In the genomic region with DNA sequence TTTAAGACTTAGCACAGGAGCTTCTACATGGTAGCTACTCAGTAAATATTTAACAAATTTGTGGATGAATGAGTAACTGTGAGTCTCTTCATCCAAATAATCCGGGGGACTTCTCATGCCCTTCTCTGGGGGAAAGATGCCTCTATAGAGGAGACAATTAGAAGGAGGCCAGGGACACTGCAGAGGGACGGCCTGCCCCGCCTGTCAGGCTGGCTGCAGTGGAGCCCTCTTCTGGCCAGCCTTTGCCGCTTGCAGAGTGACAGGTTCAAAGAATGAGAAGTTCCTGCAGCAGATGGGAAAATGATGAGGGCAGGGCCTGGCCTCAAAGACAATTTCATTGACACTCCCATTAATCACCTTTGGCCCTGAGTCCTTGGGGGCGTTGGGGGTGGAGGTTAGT, we compare ENCODE assay signal across 8 cellular contexts.
DNase-seq lines count a peak whose midpoint lies in the region; ATAC-seq and TF ChIP-seq lines count a peak whose summit lies in the region.

No MANE protein-coding gene starts in this region.

- intact Hi-C loops in MCF 10A (cut with micrococcal nuclease): no loop called here
- intact Hi-C loops in mammary epithelial cell (cut with micrococcal nuclease): no loop called here

- 59% methylated on average over 4 of the region's 5 CpGs for WGBS in mammary epithelial cell (ENCODE audit: low coverage, missing lambda C conversion rate)
- 50 to 57% methylated on average over 1 to 5 of the region's 5 CpGs for WGBS in endodermal cell (ENCODE audit: insufficient coverage in 1 of 2, insufficient read length in 1 of 2), 2 experiments

- DNase-seq in MCF 10A (ENCODE audit: unreplicated experiment): peak; percentile 33
- DNase-seq in mammary epithelial cell: no peak
- peak; percentile 59 for DNase-seq in SK-MEL-5 (ENCODE audit: low read depth, low spot score)
- peak; percentile 89 for DNase-seq in endodermal cell
- peak; percentile 26 for DNase-seq in pons (ENCODE audit: low spot score)
- no peak for DNase-seq in NCI-H1694 treated with DMSO at 0.1 percent for 48 hours (lab: John Stamatoyannopoulos, UW)
- no peak for DNase-seq in T1000 (lab: John Stamatoyannopoulos, UW)

- H3K36me3 ChIP-seq in mammary epithelial cell (ENCODE audit: insufficient read depth, low read length) (no peaks in the 10 kb centered on the region), endodermal cell (ENCODE audit: control insufficient read depth, insufficient read depth, low read length) (no peaks in the 10 kb centered on the region)

- no peak overlapping the region for H3K4me2 ChIP-seq in mammary epithelial cell (ENCODE audit: insufficient read depth, low read depth, low read length)

- H4K20me1 ChIP-seq in mammary epithelial cell (ENCODE audit: insufficient read depth, low read length): no peaks in the 10 kb centered on the region

- H3K4me3 ChIP-seq in mammary epithelial cell (replicated peaks in 1 of 3; ENCODE audit: insufficient read depth in 1 of 3, low read depth in 2 of 3, low read length in 3 of 3) (no peak overlapping the region), endodermal cell (ENCODE audit: low read length) (no peak overlapping the region)

- H3K27me3 ChIP-seq in mammary epithelial cell (ENCODE audit: insufficient read depth, low read length): no peaks in the 10 kb centered on the region
- peaks cover 6% of the 10 kb centered on the region for H3K27me3 ChIP-seq in endodermal cell (ENCODE audit: control insufficient read depth, insufficient read depth, low read length, poor library complexity, severe bottlenecking)

- H3K27ac ChIP-seq in mammary epithelial cell (ENCODE audit: insufficient read depth, low read depth, low read length) (no peak overlapping the region), endodermal cell (ENCODE audit: low read depth, low read length) (no peak overlapping the region)

- no TSS peak for BruUV-seq in MCF 10A (replicated peaks; lab: Mats Ljungman, UMichigan)
- BruUV-seq in mammary epithelial cell (replicated peaks; lab: Mats Ljungman, UMichigan): no TSS peak

- POLR2A ChIA-PET in MCF 10A (lab: Yijun Ruan, JAX): no interaction called here

- ATAC-seq in GM21717 (IDR thresholded peaks at IDR 0.05; ENCODE audit: unreplicated experiment): no peak

- dilution Hi-C loops in mammary epithelial cell (cut with HindIII; ENCODE audit: low sequenced_read_pairs): no loop called here

- H3K36me3 Mint-ChIP-seq in MCF 10A (ENCODE audit: insufficient read depth, unreplicated experiment) (no peaks in the 10 kb centered on the region), endodermal cell (ENCODE audit: low read depth) (no peaks in the 10 kb centered on the region)

- H3K27ac Mint-ChIP-seq in MCF 10A (ENCODE audit: low read depth, unreplicated experiment): no peak overlapping the region
- no peak overlapping the region for H3K27ac Mint-ChIP-seq in endodermal cell

- in situ Hi-C loops in mammary epithelial cell (cut with MboI; ENCODE audit: low sequenced_read_pairs in 2 of 2): no loop called here
- in situ Hi-C loops in SK-MEL-5 (cut with HindIII; ENCODE audit: low pct_unique_long_range_greater_than_20kb, low sequenced_read_pairs): no loop called here

- H3K9me3 ChIP-seq in mammary epithelial cell (replicated peaks; ENCODE audit: insufficient read depth, low read length): peaks cover 10% of the 10 kb centered on the region
- H3K9me3 ChIP-seq in endodermal cell (ENCODE audit: control insufficient read depth, low read length): no peaks in the 10 kb centered on the region

- H3K4me1 Mint-ChIP-seq in MCF 10A (ENCODE audit: insufficient read depth, unreplicated experiment) (peaks cover 8% of the 10 kb centered on the region), endodermal cell (peaks cover 12% of the 10 kb centered on the region)

- peak; percentile 32 for TF ChIP-seq CTCF in MCF 10A (IDR thresholded peaks at IDR 0.05; ENCODE audit: unreplicated experiment)
- TF ChIP-seq CTCF in mammary epithelial cell (conservative IDR thresholded peaks at IDR 0.05 in 1 of 2, IDR thresholded peaks at IDR 0.05 in 1 of 2; ENCODE audit: extremely low read depth in 1 of 2, insufficient read depth in 1 of 2, low read depth in 1 of 2, low read length in 2 of 2): no peak
- peak; percentile 91 for TF ChIP-seq CTCF in endodermal cell (conservative IDR thresholded peaks at IDR 0.05)

- CTCF ChIA-PET in MCF 10A (lab: Yijun Ruan, JAX): interaction anchor here (0.6 kb wide), 2 partner anchors 33 to 94 kb away, joined by 3 to 4 read pairs; no protein-coding TSS in a partner anchor
- CTCF ChIA-PET in mammary epithelial cell (lab: Charles Lee; ENCODE audit: low non-redundant PET): no interaction called here

- H3K4me1 ChIP-seq in mammary epithelial cell (ENCODE audit: insufficient read depth, low read length) (no peaks in the 10 kb centered on the region), endodermal cell (ENCODE audit: control insufficient read depth, insufficient read depth, low read length) (no peaks in the 10 kb centered on the region)

- no peak overlapping the region for H3K4me3 Mint-ChIP-seq in MCF 10A (ENCODE audit: unreplicated experiment)
- H3K4me3 Mint-ChIP-seq in endodermal cell: no peak overlapping the region

- H3K9ac ChIP-seq in mammary epithelial cell (ENCODE audit: insufficient read depth, low read length) (no peak overlapping the region), endodermal cell (ENCODE audit: extremely low read depth, low read length, poor library complexity, severe bottlenecking) (no peak overlapping the region)

- H2AFZ ChIP-seq in mammary epithelial cell (ENCODE audit: low read depth, low read length): no peak overlapping the region

- no peaks in the 10 kb centered on the region for H3K27me3 Mint-ChIP-seq in MCF 10A (ENCODE audit: insufficient read depth, unreplicated experiment)
- peaks cover 9% of the 10 kb centered on the region for H3K27me3 Mint-ChIP-seq in endodermal cell (ENCODE audit: insufficient read depth)

- H3K79me2 ChIP-seq in mammary epithelial cell (ENCODE audit: insufficient read depth, low read length): no peaks in the 10 kb centered on the region

- no peaks in the 10 kb centered on the region for H3K9me3 Mint-ChIP-seq in MCF 10A (ENCODE audit: unreplicated experiment)
- no peaks in the 10 kb centered on the region for H3K9me3 Mint-ChIP-seq in endodermal cell

Comparison
In these comparisons a context has a peak if more than half of its experiments do, and no peak if none do; other contexts are left out.
1. DNase-seq: peak in MCF 10A (single experiment), SK-MEL-5 (single experiment), endodermal cell (single experiment) and pons (single experiment); none in mammary epithelial cell (single experiment), NCI-H1694 treated with DMSO at 0.1 percent for 48 hours (single experiment) and T1000 (single experiment).
2. CTCF ChIP-seq: peak in MCF 10A (single experiment) and endodermal cell (single experiment); none in mammary epithelial cell (0 of 2).